20 cellular contexts compared by ENCODE assay signal in genomic region chr12:89468017-89468416, GRCh38. TPM values are rescaled to one million over a fixed set of nuclear protein-coding genes. Genes with fewer than 3 reads are reported as not detected.
A peak's percentile ranks its signal among the peaks of the same experiment; 100 is the strongest.
DNase-seq lines count a peak whose midpoint lies in the region; ATAC-seq, FAIRE-seq and TF ChIP-seq lines count a peak whose summit lies in the region.
"Had no signal": no experiment of that assay in that cellular context is flagged by ENCODE, and none has a peak within 500 bp of the region (broad histone marks: within the 10 kb centered on the region; RNA-seq: fewer than 3 reads in every experiment).

No MANE protein-coding gene starts in this region.

- no peaks in the 10 kb centered on the region for H3K9me3 ChIP-seq in SK-N-SH
- no peaks in the 10 kb centered on the region for H3K9me3 ChIP-seq in small intestine (ENCODE audit: control insufficient read depth, low read depth)
- no peaks in the 10 kb centered on the region for H3K9me3 ChIP-seq in PC-3 (ENCODE audit: low read length)
- H3K9me3 ChIP-seq: lower lobe of right lung, MG63 had no signal

- no peaks in the 10 kb centered on the region for H3K9me2 ChIP-seq in SK-N-SH
- no peaks in the 10 kb centered on the region for H3K9me2 ChIP-seq in PC-3 (replicated peaks; ENCODE audit: low read length)

- peak in 1 of 2 experiments; percentile 8; a peak in 1 of 4 replicates for TF ChIP-seq EP300 in SK-N-SH (IDR thresholded peaks at IDR 0.05; ENCODE audit: borderline replicate concordance in 1 of 2, low read depth in 1 of 2, low read length in 1 of 2)

- no peak overlapping the region for H3K9ac ChIP-seq in SK-N-SH
- no peak overlapping the region for H3K9ac ChIP-seq in PC-3 (ENCODE audit: low read length)

- peak overlapping the region; percentile 40 for H3K4me3 Mint-ChIP-seq in activated CD8-positive, alpha-beta T cell treated with anti-CD3 and anti-CD28 coated beads for 36 hours
- H3K4me3 Mint-ChIP-seq: H9 had no signal

- 74% methylated on average over 1 of the region's 1 CpG for WGBS in SK-N-SH (ENCODE audit: low lambda C conversion rate)
- 44 to 70% (median 46%) methylated on average over 1 of the region's 1 CpG for WGBS in small intestine, 3 donors

- no peaks in the 10 kb centered on the region for H3K27me3 Mint-ChIP-seq in activated CD8-positive, alpha-beta T cell treated with anti-CD3 and anti-CD28 coated beads for 36 hours

- no TSS peak for BruUV-seq in PC-3 (replicated peaks; lab: Mats Ljungman, UMichigan)

- no peak overlapping the region for H3K4me2 ChIP-seq in SK-N-SH
- no peak overlapping the region for H3K4me2 ChIP-seq in PC-3 (ENCODE audit: low read length)

- H3K27me3 ChIP-seq in SK-N-SH (ENCODE audit: insufficient read depth) (no peaks in the 10 kb centered on the region), small intestine (ENCODE audit: control insufficient read depth in 2 of 2, insufficient read depth in 2 of 2, low read length in 2 of 2) (no peaks in the 10 kb centered on the region), PC-3 (ENCODE audit: low read length) (no peaks in the 10 kb centered on the region)
- H3K27me3 ChIP-seq: MG63 had no signal

- H3K27ac ChIP-seq in SK-N-SH (ENCODE audit: low read depth in 2 of 2, low read length in 1 of 2), result no peak overlapping the region
- peak overlapping the region; percentile 11 to 39 for H3K27ac ChIP-seq in small intestine (ENCODE audit: low read depth in 1 of 2, low read length in 1 of 2)
- H3K27ac ChIP-seq in PC-3 (ENCODE audit: low read length), result no peak overlapping the region
- H3K27ac ChIP-seq: lower lobe of right lung had no signal

- DNase-seq in SK-N-SH (no peak), small intestine (no peak), COLO668 (lab: John Stamatoyannopoulos, UW; ENCODE audit: unreplicated experiment) (no peak), HUDEP-2 (lab: John Stamatoyannopoulos, UW; ENCODE audit: unreplicated experiment in 76 of 76) (no peak), PC-3 (no peak)
- no peak for DNase-seq in activated CD8-positive, alpha-beta T cell treated with anti-CD3 and anti-CD28 coated beads for 36 hours
- DNase-seq: 8988T; activated T-cell treated with anti-CD3 and anti-CD28 coated beads, Interleukin-2, amount 50 U/mL, for 1 hour; amniotic stem cell; C1 segment of cervical spinal cord; DMS79; effector CD8-positive, alpha-beta T cell; H9; lower lobe of right lung; MG63; NCI-H1694; trophoblast cell had no signal

- POLR2A ChIA-PET in SK-N-SH (lab: Yijun Ruan, JAX) (no interaction called here), PC-3 (lab: Charles Lee; ENCODE audit: unreplicated experiment) (no interaction called here)
- POLR2A ChIA-PET in activated CD8-positive, alpha-beta T cell treated with anti-CD3 and anti-CD28 coated beads for 36 hours (lab: Charles Lee), result interaction anchor here (0.6 to 2.5 kb wide), 10 partner anchors 11 to 451 kb away, joined by 3 to 20 read pairs (median 3); partner anchors contain the start of gene GALNT4

- H3K4me1 Mint-ChIP-seq in activated CD8-positive, alpha-beta T cell treated with anti-CD3 and anti-CD28 coated beads for 36 hours (ENCODE audit: low read depth), result peaks cover 58% of the 10 kb centered on the region
- H3K4me1 Mint-ChIP-seq: H9 had no signal

- H2AFZ ChIP-seq in SK-N-SH (ENCODE audit: low read depth), result no peak overlapping the region
- H2AFZ ChIP-seq in PC-3 (ENCODE audit: low read length), result no peak overlapping the region

- no peaks in the 10 kb centered on the region for H3K36me3 ChIP-seq in SK-N-SH (replicated peaks in 1 of 2; ENCODE audit: control insufficient read depth in 1 of 2, insufficient read depth in 2 of 2, low read length in 1 of 2)
- H3K36me3 ChIP-seq in small intestine (ENCODE audit: control insufficient read depth in 2 of 2, insufficient read depth in 2 of 2, low read length in 2 of 2), result no peaks in the 10 kb centered on the region
- H3K36me3 ChIP-seq in PC-3 (ENCODE audit: low read depth, low read length), result no peaks in the 10 kb centered on the region
- H3K36me3 ChIP-seq: lower lobe of right lung, MG63 had no signal

- CTCF ChIA-PET in SK-N-SH (lab: Yijun Ruan, JAX) (interaction anchor here (0.8 to 14.0 kb wide), 5 partner anchors 10 to 447 kb away, joined by 3 to 235 read pairs (median 29); partner anchors contain the start of genes DUSP6, GALNT4 and POC1B), PC-3 (lab: Charles Lee) (no interaction called here)
- CTCF ChIA-PET in activated CD8-positive, alpha-beta T cell treated with anti-CD3 and anti-CD28 coated beads for 36 hours (lab: Charles Lee), result interaction anchor here (0.8 to 6.3 kb wide), 9 partner anchors 9 to 449 kb away, joined by 3 to 71 read pairs (median 4); partner anchors contain the start of gene GALNT4

- H3K79me2 ChIP-seq in SK-N-SH (ENCODE audit: insufficient read depth) (no peaks in the 10 kb centered on the region), PC-3 (ENCODE audit: low read length) (no peaks in the 10 kb centered on the region)

- H3K9me3 Mint-ChIP-seq in activated CD8-positive, alpha-beta T cell treated with anti-CD3 and anti-CD28 coated beads for 36 hours, result no peaks in the 10 kb centered on the region
- H3K9me3 Mint-ChIP-seq: H9 had no signal

- peak overlapping the region; percentile 79 for H3K27ac Mint-ChIP-seq in activated CD8-positive, alpha-beta T cell treated with anti-CD3 and anti-CD28 coated beads for 36 hours
- H3K27ac Mint-ChIP-seq: H9 had no signal

- intact Hi-C loops in activated CD8-positive, alpha-beta T cell treated with anti-CD3 and anti-CD28 coated beads for 36 hours (cut with micrococcal nuclease), result loop anchor here (2.0 to 10.0 kb wide), 5 partner anchors 57 to 426 kb away; partner anchors contain the start of gene GALNT4
- intact Hi-C loops in PC-3 (cut with micrococcal nuclease), result loop anchor here (10.0 kb wide), 3 partner anchors 203 to 1353 kb away; no protein-coding TSS in a partner anchor

- FAIRE-seq in small intestine (lab: Jason Lieb, UNC), result no peak

- no peak for ATAC-seq in SK-N-SH treated with all-trans-retinoic acid at 6 μM for 48 hours
- peak; percentile 33 for ATAC-seq in HG03139 (IDR thresholded peaks at IDR 0.05; ENCODE audit: unreplicated experiment)
- peak; percentile 58 for ATAC-seq in activated CD8-positive, alpha-beta T cell treated with anti-CD3 and anti-CD28 coated beads for 36 hours
- ATAC-seq in PC-3, result no peak
- ATAC-seq: Right ventricle myocardium inferior had no signal

- no peak for TF ChIP-seq RAD21 in SK-N-SH (IDR thresholded peaks at IDR 0.05; ENCODE audit: low read length)

- no peak overlapping the region for H3K4me3 ChIP-seq in SK-N-SH (ENCODE audit: low read depth in 2 of 2, low read length in 1 of 2)
- H3K4me3 ChIP-seq in small intestine (ENCODE audit: low read depth in 1 of 2, low read length in 2 of 2), result no peak overlapping the region
- H3K4me3 ChIP-seq in PC-3 (ENCODE audit: low read length), result no peak overlapping the region
- H3K4me3 ChIP-seq: lower lobe of right lung, MG63 had no signal

- peaks cover 12% of the 10 kb centered on the region for H3F3A ChIP-seq in SK-N-SH (replicated peaks; ENCODE audit: insufficient read depth)
- H3F3A ChIP-seq in PC-3 (ENCODE audit: low read length, unreplicated experiment), result no peaks in the 10 kb centered on the region

- no peaks in the 10 kb centered on the region for H4K20me1 ChIP-seq in SK-N-SH (ENCODE audit: insufficient read depth)
- H4K20me1 ChIP-seq in PC-3 (ENCODE audit: low read length), result no peaks in the 10 kb centered on the region

- H3K4me1 ChIP-seq in SK-N-SH (ENCODE audit: control insufficient read depth in 1 of 2, insufficient read depth in 2 of 2, low read depth in 1 of 2, low read length in 1 of 2), result peaks cover 6 to 11% of the 10 kb centered on the region in 2 experiments; a peak in 3 of 4 replicates
- H3K4me1 ChIP-seq in small intestine (ENCODE audit: control insufficient read depth in 2 of 2, insufficient read depth in 1 of 2, low read depth in 1 of 2, low read length in 1 of 2), result peaks cover 0 to 3% of the 10 kb centered on the region in 2 donors
- H3K4me1 ChIP-seq in PC-3 (ENCODE audit: insufficient read depth, low read length), result peaks cover 47% of the 10 kb centered on the region

- H3K36me3 Mint-ChIP-seq in activated CD8-positive, alpha-beta T cell treated with anti-CD3 and anti-CD28 coated beads for 36 hours (ENCODE audit: low read depth), result peaks cover 18% of the 10 kb centered on the region

- no peak for TF ChIP-seq CTCF in SK-N-SH (IDR thresholded peaks at IDR 0.05)
- no peak for TF ChIP-seq CTCF in activated CD8-positive, alpha-beta T cell treated with anti-CD3 and anti-CD28 coated beads for 36 hours (IDR thresholded peaks at IDR 0.05)
- TF ChIP-seq CTCF in PC-3 (conservative IDR thresholded peaks at IDR 0.05; ENCODE audit: low read depth, low read length), result no peak

TF ChIP-seq in SK-N-SH treated with all-trans-retinoic acid at 6 μM for 48 hours, 23 proteins besides CTCF, POLR2A, EP300 and RAD21 (continues in another document):
- peak; percentile 45; the same call in 1 of the 2 replicates for TF ChIP-seq TCF4 (CRISPR knock-in tag; IDR thresholded peaks at IDR 0.05; ENCODE audit: borderline replicate concordance)

TF ChIP-seq in SK-N-SH, 30 proteins besides CTCF, POLR2A, EP300 and RAD21 (continues in another document):
- TF ChIP-seq SMC3 (IDR thresholded peaks at IDR 0.05; ENCODE audit: low read depth, low read length), result no peak
- TF ChIP-seq, protein P1, sequence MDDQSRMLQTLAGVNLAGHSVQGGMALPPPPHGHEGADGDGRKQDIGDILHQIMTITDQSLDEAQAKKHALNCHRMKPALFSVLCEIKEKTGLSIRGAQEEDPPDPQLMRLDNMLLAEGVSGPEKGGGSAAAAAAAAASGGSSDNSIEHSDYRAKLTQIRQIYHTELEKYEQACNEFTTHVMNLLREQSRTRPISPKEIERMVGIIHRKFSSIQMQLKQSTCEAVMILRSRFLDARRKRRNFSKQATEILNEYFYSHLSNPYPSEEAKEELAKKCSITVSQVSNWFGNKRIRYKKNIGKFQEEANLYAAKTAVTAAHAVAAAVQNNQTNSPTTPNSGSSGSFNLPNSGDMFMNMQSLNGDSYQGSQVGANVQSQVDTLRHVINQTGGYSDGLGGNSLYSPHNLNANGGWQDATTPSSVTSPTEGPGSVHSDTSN (IDR thresholded peaks at IDR 0.05), result no peak

RNA-seq across cellular contexts. Expression of gene GALNT4, which starts 56.6 kb away (rescaled TPM):
- polyA plus RNA-seq in SK-N-SH (2012; rRNA removed) (1.1 and 1.4 TPM in 2 replicates), small intestine (10 to 100 TPM in 1 of 3 donors, 1 to 10 TPM in 2; 3.2 to 16.1 (median 5.8) TPM)
- polyA plus RNA-seq in SK-N-SH (2012; cell fraction: cytosol; rRNA removed), result 1.6 TPM in 2 replicates
- polyA plus RNA-seq in SK-N-SH (2012; cell fraction: nucleus; rRNA removed), result 0.54 and 1.1 TPM in 2 replicates
- total RNA-seq in activated CD8-positive, alpha-beta T cell treated with anti-CD3 and anti-CD28 coated beads for 36 hours, result 1 to 10 TPM; 5.9 to 6.4 TPM
- total RNA-seq in PC-3 (2014; rRNA removed), result 6.8 and 8.1 TPM in 2 replicates

RNA-seq across cellular contexts. Expression of gene POC1B, which starts 57.8 kb away (rescaled TPM):
- polyA plus RNA-seq in SK-N-SH (2012; rRNA removed), result 4.0 and 6.3 TPM in 2 replicates
- polyA plus RNA-seq in SK-N-SH (2012; cell fraction: cytosol; rRNA removed), result 6.8 and 7.2 TPM in 2 replicates
- 1.9 and 5.5 TPM in 2 replicates for polyA plus RNA-seq in SK-N-SH (2012; cell fraction: nucleus; rRNA removed)
- total RNA-seq in activated CD8-positive, alpha-beta T cell treated with anti-CD3 and anti-CD28 coated beads for 36 hours, result 10 to 100 TPM; 31.9 to 34.8 TPM
- polyA plus RNA-seq in small intestine, result 10 to 100 TPM; 14.1 to 17.0 (median 15.7) TPM
- 21.5 and 25.0 TPM in 2 replicates for total RNA-seq in PC-3 (2014; rRNA removed)

Comparison
In these comparisons a context has a peak if more than half of its experiments do, and no peak if none do; other contexts are left out.
1. ATAC-seq: peak in HG03139 (single experiment) and activated CD8-positive, alpha-beta T cell treated with anti-CD3 and anti-CD28 coated beads for 36 hours (single experiment); none in SK-N-SH treated with all-trans-retinoic acid at 6 μM for 48 hours (single experiment) and PC-3 (single experiment).
2. H3K27ac ChIP-seq: peak in small intestine (2 of 2); none in SK-N-SH (0 of 2) and PC-3 (single experiment).